Comparison of ENCODE assay signal across 24 cellular contexts in the genomic region with DNA sequence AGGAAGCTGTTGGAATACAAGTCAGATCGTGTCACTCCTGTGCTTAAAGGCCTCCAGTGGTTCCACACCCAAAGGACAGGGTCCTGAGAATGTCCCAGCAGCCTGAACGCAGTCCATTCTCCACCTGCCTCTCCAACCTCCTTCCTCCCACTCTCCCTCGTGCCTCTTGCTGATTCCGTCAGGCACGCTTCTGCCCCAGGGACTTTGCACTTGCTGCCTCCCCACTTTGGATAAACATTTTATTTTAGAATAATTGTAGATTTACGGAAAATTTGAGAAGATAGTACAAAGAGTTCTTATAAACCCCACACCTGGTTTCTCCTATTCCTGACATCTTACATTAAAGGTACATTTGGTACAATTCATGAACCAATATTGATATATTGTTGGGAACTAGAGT.
"Had no signal": no experiment of that assay in that cellular context is flagged by ENCODE, and none has a peak within 500 bp of the region (broad histone marks: within the 10 kb centered on the region; RNA-seq: fewer than 3 reads in every experiment).

No MANE protein-coding gene starts in this region.

- H3K4me2 ChIP-seq: hepatocyte had no signal

- ATAC-seq: esophagus mucosa, gastrocnemius medialis, heart left ventricle, left lobe of liver, natural killer cell had no signal

- H3K4me1 ChIP-seq: gastrocnemius medialis, heart left ventricle, parathyroid adenoma, prostate gland, right atrium auricular region, sigmoid colon, stomach, thyroid gland had no signal

- H3K4me3 ChIP-seq: dorsolateral prefrontal cortex, gastrocnemius medialis, heart left ventricle, hepatocyte, lung, prostate gland, right atrium auricular region, sigmoid colon, stomach, thyroid gland had no signal

- H3K36me3 ChIP-seq: gastrocnemius medialis, heart left ventricle, prostate gland, right atrium auricular region, sigmoid colon, stomach, thyroid gland had no signal

- DNase-seq: cerebellar nuclear complex; effector CD4-positive, alpha-beta T cell; foreskin fibroblast; gastrocnemius medialis; heart left ventricle; kidney; natural killer cell; stimulated activated CD8-positive, alpha-beta memory T cell treated with anti-CD3 and anti-CD28 coated beads, Interleukin-4, amount 100 ng/mL, for 48 hours; stimulated activated naive CD4-positive, alpha-beta T cell treated with Interleukin-2 at 50 U/mL for 16 hours; stomach; thyroid gland; trophoblast cell had no signal

- H3K27ac ChIP-seq: dorsolateral prefrontal cortex, epithelial cell of prostate, gastrocnemius medialis, heart left ventricle, hepatocyte, parathyroid adenoma, prostate gland, right atrium auricular region, sigmoid colon, stomach, thyroid gland had no signal

- H3K9me3 ChIP-seq: gastrocnemius medialis, prostate gland, right atrium auricular region, sigmoid colon, stomach, thyroid gland had no signal

- H3K27me3 ChIP-seq: dorsolateral prefrontal cortex, gastrocnemius medialis, heart left ventricle, hepatocyte, right atrium auricular region, sigmoid colon, stomach, thyroid gland had no signal

- H2AFZ ChIP-seq: hepatocyte, parathyroid adenoma had no signal

- H3K9ac ChIP-seq: parathyroid adenoma had no signal

- FAIRE-seq: colon, kidney, urothelium cell line had no signal

- H3K79me2 ChIP-seq: hepatocyte, parathyroid adenoma had no signal
